ENCODE assay signal across 2 cellular contexts in genomic region chr5:142853682-142854081, GRCh38.
TF ChIP-seq lines count a peak whose summit lies in the region.

No MANE protein-coding gene starts in this region.

TF ChIP-seq in endothelial cell of umbilical vein, 7 proteins besides CTCF, POLR2A, EP300 and RAD21:
- TF ChIP-seq POLR2AphosphoS5 (IDR thresholded peaks at IDR 0.05; ENCODE audit: insufficient read depth, low read depth, low read length), result peak; percentile 19
- TF ChIP-seq EZH2 (IDR thresholded peaks at IDR 0.05; ENCODE audit: borderline replicate concordance, low read depth, low read length, severe bottlenecking), result no peak
- TF ChIP-seq GATA2 (IDR thresholded peaks at IDR 0.05; ENCODE audit: insufficient read depth, insufficient read length, low read depth, low read length), result peak; percentile 25

TF ChIP-seq in HepG2, 621 proteins besides CTCF, POLR2A, EP300 and RAD21:
- no peak for TF ChIP-seq KDM6A (CRISPR knock-in tag; IDR thresholded peaks at IDR 0.05; ENCODE audit: low read depth)
- no peak for TF ChIP-seq ZNF549 (CRISPR knock-in tag; IDR thresholded peaks at IDR 0.05)
- no peak for TF ChIP-seq HNRNPUL1 (IDR thresholded peaks at IDR 0.05; ENCODE audit: low read depth, low read length)
- no peak for TF ChIP-seq FUBP1 (CRISPR knock-in tag; IDR thresholded peaks at IDR 0.05; ENCODE audit: borderline replicate concordance)
- TF ChIP-seq SSRP1 (CRISPR knock-in tag; IDR thresholded peaks at IDR 0.05), result no peak
- TF ChIP-seq TOE1 (CRISPR knock-in tag; IDR thresholded peaks at IDR 0.05), result no peak
- TF ChIP-seq YY1 (IDR thresholded peaks at IDR 0.05; ENCODE audit: insufficient read depth, insufficient replicate concordance, low read depth, low read length), result no peak
